ENCODE assay signal across 8 cellular contexts in genomic region chr20:51372176-51372803, GRCh38.
DNase-seq lines count a peak whose midpoint lies in the region; ATAC-seq and TF ChIP-seq lines count a peak whose summit lies in the region.

No MANE protein-coding gene starts in this region.

- peaks cover 0 to 2% (median 0%) of the 10 kb centered on the region in 5 donors for H3K27me3 Mint-ChIP-seq in naive thymus-derived CD8-positive, alpha-beta T cell
- peaks cover under 1% of the 10 kb centered on the region for H3K27me3 Mint-ChIP-seq in stimulated activated memory B cell treated with anti-CD40 and anti-IgM and Interleukin-4, amounts not matched to agents 10 μg/mL and 1 μg/mL and 100 μg/mL, for 72 hours

- TF ChIP-seq CTCF in epithelial cell of proximal tubule (conservative IDR thresholded peaks at IDR 0.05; ENCODE audit: low read depth, low read length): peak; percentile 91

- H3K4me3 Mint-ChIP-seq in naive thymus-derived CD8-positive, alpha-beta T cell: no peak overlapping the region
- no peak overlapping the region for H3K4me3 Mint-ChIP-seq in stimulated activated memory B cell treated with anti-CD40 and anti-IgM and Interleukin-4, amounts not matched to agents 10 μg/mL and 1 μg/mL and 100 μg/mL, for 72 hours

- peak; percentile 51 to 86 for ATAC-seq in naive thymus-derived CD8-positive, alpha-beta T cell
- peak; percentile 80 for ATAC-seq in stimulated activated memory B cell treated with anti-CD40 and anti-IgM and Interleukin-4, amounts not matched to agents 10 μg/mL and 1 μg/mL and 100 μg/mL, for 72 hours

- no peak overlapping the region for H3K27ac Mint-ChIP-seq in naive thymus-derived CD8-positive, alpha-beta T cell
- no peak overlapping the region for H3K27ac Mint-ChIP-seq in stimulated activated memory B cell treated with anti-CD40 and anti-IgM and Interleukin-4, amounts not matched to agents 10 μg/mL and 1 μg/mL and 100 μg/mL, for 72 hours

- H3K9me3 Mint-ChIP-seq in naive thymus-derived CD8-positive, alpha-beta T cell: no peaks in the 10 kb centered on the region
- H3K9me3 Mint-ChIP-seq in stimulated activated memory B cell treated with anti-CD40 and anti-IgM and Interleukin-4, amounts not matched to agents 10 μg/mL and 1 μg/mL and 100 μg/mL, for 72 hours: no peaks in the 10 kb centered on the region

- H3K4me3 ChIP-seq in epithelial cell of proximal tubule (ENCODE audit: low read depth, low read length): no peak overlapping the region

- peaks cover 0 to 5% (median 3%) of the 10 kb centered on the region in 4 donors for H3K4me1 Mint-ChIP-seq in naive thymus-derived CD8-positive, alpha-beta T cell
- H3K4me1 Mint-ChIP-seq in stimulated activated memory B cell treated with anti-CD40 and anti-IgM and Interleukin-4, amounts not matched to agents 10 μg/mL and 1 μg/mL and 100 μg/mL, for 72 hours: peaks cover 9% of the 10 kb centered on the region

- POLR2A ChIA-PET in HEK293T (lab: Yijun Ruan, JAX): no interaction called here
- POLR2A ChIA-PET in naive thymus-derived CD8-positive, alpha-beta T cell (lab: Charles Lee): interaction anchor here (1.0 to 1.3 kb wide), 2 partner anchors 169 to 223 kb away, joined by 3 read pairs; no protein-coding TSS in a partner anchor

- CTCF ChIA-PET in HEK293T (lab: Yijun Ruan, JAX): interaction anchor here (0.5 to 0.8 kb wide), 3 partner anchors 17 to 732 kb away, joined by 3 to 4 read pairs (median 3); no protein-coding TSS in a partner anchor

- peaks cover 0 to 2% (median 0%) of the 10 kb centered on the region in 3 donors for H3K36me3 Mint-ChIP-seq in naive thymus-derived CD8-positive, alpha-beta T cell
- H3K36me3 Mint-ChIP-seq in stimulated activated memory B cell treated with anti-CD40 and anti-IgM and Interleukin-4, amounts not matched to agents 10 μg/mL and 1 μg/mL and 100 μg/mL, for 72 hours: no peaks in the 10 kb centered on the region

- DNase-seq in CMK (ENCODE audit: low read depth) (peak; percentile 24), HEK293T (ENCODE audit: extremely low spot score) (peak; percentile 76), NCI-H82 treated with DMSO at 0.1 percent for 48 hours (lab: John Stamatoyannopoulos, UW; ENCODE audit: unreplicated experiment) (peak; percentile 16), activated T-cell treated with anti-CD3 and anti-CD28 coated beads for 1 hour (ENCODE audit: low read depth) (peak; percentile 46), epithelial cell of proximal tubule (ENCODE audit: low read depth) (no peak), middle frontal gyrus (ENCODE audit: extremely low spot score, low spot score) (no peak)
- peak; percentile 8 to 71 (median 44) for DNase-seq in naive thymus-derived CD8-positive, alpha-beta T cell

TF ChIP-seq in HEK293T, 16 proteins besides CTCF, POLR2A, EP300 and RAD21:
- TF ChIP-seq CTBP1 (IDR thresholded peaks at IDR 0.05; ENCODE audit: borderline replicate concordance) (no peak), ZNF384 (IDR thresholded peaks at IDR 0.05) (no peak), FOXA1 (IDR thresholded peaks at IDR 0.05) (no peak), FOXK2 (IDR thresholded peaks at IDR 0.05) (no peak), NFRKB (IDR thresholded peaks at IDR 0.05) (no peak), SUZ12 (IDR thresholded peaks at IDR 0.05) (no peak), ARNT (IDR thresholded peaks at IDR 0.05) (no peak), PKNOX1 (IDR thresholded peaks at IDR 0.05) (no peak), L3MBTL2 (conservative IDR thresholded peaks at IDR 0.05) (no peak), HDGF (IDR thresholded peaks at IDR 0.05; ENCODE audit: borderline replicate concordance) (no peak), FOXM1 (IDR thresholded peaks at IDR 0.05; ENCODE audit: borderline replicate concordance) (no peak), BHLHE40 (IDR thresholded peaks at IDR 0.05; ENCODE audit: borderline replicate concordance) (no peak), LEF1 (IDR thresholded peaks at IDR 0.05; ENCODE audit: borderline replicate concordance) (no peak), SP1 (IDR thresholded peaks at IDR 0.05) (no peak)

Comparison
In these comparisons a context has a peak if more than half of its experiments do, and no peak if none do; other contexts are left out.
1. DNase-seq: peak in CMK (single experiment), HEK293T (single experiment), NCI-H82 treated with DMSO at 0.1 percent for 48 hours (single experiment), activated T-cell treated with anti-CD3 and anti-CD28 coated beads for 1 hour (single experiment) and naive thymus-derived CD8-positive, alpha-beta T cell (10 of 10); none in epithelial cell of proximal tubule (single experiment) and middle frontal gyrus (single experiment).